25 cellular contexts compared by ENCODE assay signal in genomic region chr16:65846210-65846602, GRCh38.
"Had no signal": no experiment of that assay in that cellular context is flagged by ENCODE, and none has a peak within 500 bp of the region (broad histone marks: within the 10 kb centered on the region; RNA-seq: fewer than 3 reads in every experiment).

No MANE protein-coding gene starts in this region.

- H3K9me3 Mint-ChIP-seq: activated naive CD4-positive, alpha-beta T cell treated with anti-CD3 and anti-CD28 coated beads, Interleukin-2, amount 50 U/mL, for 24 hours; activated naive CD8-positive, alpha-beta T cell treated with anti-CD3 and anti-CD28 coated beads, Interleukin-2, amount 50 U/mL, for 24 hours; activated T-helper 2 cell treated with anti-CD3 and anti-CD28 coated beads, Interferon-gamma antibody, Interleukin-2, Interleukin-4, amounts not matched to agents 10 μg/mL and 5 μg/mL and 100 μg/mL, durations not matched to agents 14 hours and 24 hours and 36 hours; endodermal cell; T-helper 2 cell treated with Interferon-gamma antibody and Interleukin-4, amounts not matched to agents 5 μg/mL and 100 μg/mL, for 36 hours had no signal

- DNase-seq: activated CD4-positive, alpha-beta T cell treated with anti-CD3 and anti-CD28 coated beads for 36 hours; activated CD4-positive, CD25-positive, alpha-beta regulatory T cell; activated CD8-positive, alpha-beta memory T cell treated with anti-CD3 and anti-CD28 coated beads, Interleukin-2, amount 10 ng/mL, durations not matched to agents 7 days and 5 days; activated CD8-positive, alpha-beta T cell treated with anti-CD3 and anti-CD28 coated beads, Interleukin-2, amount 10 ng/mL, durations not matched to agents 7 days and 5 days; activated naive CD8-positive, alpha-beta T cell treated with anti-CD3 and anti-CD28 coated beads, Interleukin-2, amount 50 U/mL, for 24 hours; activated T-cell treated with anti-CD3 and anti-CD28 coated beads, Interleukin-2, amount 50 U/mL, for 48 hours; central memory CD4-positive, alpha-beta T cell; endodermal cell; gastrocnemius medialis; glutamatergic neuron; left lung; lower lobe of right lung; posterior cingulate gyrus; right cardiac atrium; stimulated activated CD4-positive, alpha-beta T cell treated with anti-CD3 and anti-CD28 coated beads, Interleukin-4, amount 100 ng/mL, for 24 hours had no signal

- H3K27me3 Mint-ChIP-seq: activated CD8-positive, alpha-beta memory T cell treated with anti-CD3 and anti-CD28 coated beads, Interleukin-2, amount 10 ng/mL, durations not matched to agents 7 days and 5 days; activated naive CD4-positive, alpha-beta T cell treated with anti-CD3 and anti-CD28 coated beads, Interleukin-2, amount 50 U/mL, for 24 hours; activated naive CD8-positive, alpha-beta T cell treated with anti-CD3 and anti-CD28 coated beads, Interleukin-2, amount 50 U/mL, for 24 hours had no signal

- H3K36me3 ChIP-seq: breast epithelium, gastrocnemius medialis, left lung, lower lobe of right lung, thoracic aorta had no signal

- H3K27me3 ChIP-seq: breast epithelium, gastrocnemius medialis, left lung had no signal

- H3K4me3 Mint-ChIP-seq: activated CD4-positive, alpha-beta T cell treated with anti-CD3 and anti-CD28 coated beads for 36 hours; activated CD8-positive, alpha-beta memory T cell treated with anti-CD3 and anti-CD28 coated beads, Interleukin-2, amount 10 ng/mL, durations not matched to agents 7 days and 5 days; activated CD8-positive, alpha-beta T cell treated with anti-CD3 and anti-CD28 coated beads, Interleukin-2, amount 10 ng/mL, durations not matched to agents 7 days and 5 days; activated naive CD4-positive, alpha-beta T cell treated with anti-CD3 and anti-CD28 coated beads, Interleukin-2, amount 50 U/mL, for 24 hours; activated naive CD8-positive, alpha-beta T cell treated with anti-CD3 and anti-CD28 coated beads, Interleukin-2, amount 50 U/mL, for 24 hours; endodermal cell; nephron; stimulated activated effector memory CD8-positive, alpha-beta T cell treated with anti-CD3 and anti-CD28 coated beads, Interleukin-12 subunit alpha, Interleukin-12 subunit beta, amount 100 ng/mL, for 72 hours; stimulated activated naive CD8-positive, alpha-beta T cell treated with anti-CD3 and anti-CD28 coated beads, Interleukin-15, Interleukin-2, amounts not matched to agents 100 ng/mL and 50 ng/mL, for 24 hours; T-helper 2 cell treated with Interferon-gamma antibody and Interleukin-4, amounts not matched to agents 5 μg/mL and 100 μg/mL, for 36 hours had no signal

- H3K27ac Mint-ChIP-seq: activated CD4-positive, alpha-beta T cell treated with anti-CD3 and anti-CD28 coated beads for 36 hours; activated CD8-positive, alpha-beta memory T cell treated with anti-CD3 and anti-CD28 coated beads, Interleukin-2, amount 10 ng/mL, durations not matched to agents 7 days and 5 days; activated CD8-positive, alpha-beta T cell treated with anti-CD3 and anti-CD28 coated beads, Interleukin-2, amount 10 ng/mL, durations not matched to agents 7 days and 5 days; activated naive CD4-positive, alpha-beta T cell treated with anti-CD3 and anti-CD28 coated beads, Interleukin-2, amount 50 U/mL, for 24 hours; activated naive CD8-positive, alpha-beta T cell treated with anti-CD3 and anti-CD28 coated beads, Interleukin-2, amount 50 U/mL, for 24 hours; activated T-helper 2 cell treated with anti-CD3 and anti-CD28 coated beads, Interferon-gamma antibody, Interleukin-2, Interleukin-4, amounts not matched to agents 10 μg/mL and 5 μg/mL and 100 μg/mL, durations not matched to agents 14 hours and 24 hours and 36 hours; endodermal cell; nephron; stimulated activated effector memory CD8-positive, alpha-beta T cell treated with anti-CD3 and anti-CD28 coated beads, Interleukin-12 subunit alpha, Interleukin-12 subunit beta, amount 100 ng/mL, for 72 hours; stimulated activated naive CD8-positive, alpha-beta T cell treated with anti-CD3 and anti-CD28 coated beads, Interleukin-15, Interleukin-2, amounts not matched to agents 100 ng/mL and 50 ng/mL, for 24 hours; T-helper 2 cell treated with Interferon-gamma antibody and Interleukin-4, amounts not matched to agents 5 μg/mL and 100 μg/mL, for 36 hours had no signal

- H3K27ac ChIP-seq: breast epithelium, gastrocnemius medialis, left lung, lower lobe of right lung, thoracic aorta had no signal

- FAIRE-seq: islet of Langerhans had no signal

- H3K9me3 ChIP-seq: breast epithelium, gastrocnemius medialis, left lung, lower lobe of right lung, thoracic aorta had no signal

- H3K36me3 Mint-ChIP-seq: activated CD8-positive, alpha-beta memory T cell treated with anti-CD3 and anti-CD28 coated beads, Interleukin-2, amount 10 ng/mL, durations not matched to agents 7 days and 5 days; activated naive CD4-positive, alpha-beta T cell treated with anti-CD3 and anti-CD28 coated beads, Interleukin-2, amount 50 U/mL, for 24 hours; stimulated activated effector memory CD8-positive, alpha-beta T cell treated with anti-CD3 and anti-CD28 coated beads, Interleukin-12 subunit alpha, Interleukin-12 subunit beta, amount 100 ng/mL, for 72 hours had no signal

- ATAC-seq: activated CD4-positive, alpha-beta T cell treated with anti-CD3 and anti-CD28 coated beads for 36 hours; activated CD8-positive, alpha-beta memory T cell treated with anti-CD3 and anti-CD28 coated beads, Interleukin-2, amount 10 ng/mL, durations not matched to agents 7 days and 5 days; activated CD8-positive, alpha-beta T cell treated with anti-CD3 and anti-CD28 coated beads, Interleukin-2, amount 10 ng/mL, durations not matched to agents 7 days and 5 days; activated naive CD8-positive, alpha-beta T cell treated with anti-CD3 and anti-CD28 coated beads, Interleukin-2, amount 50 U/mL, for 24 hours; esophagus mucosa; left lung; lower lobe of right lung; stimulated activated effector memory CD8-positive, alpha-beta T cell treated with anti-CD3 and anti-CD28 coated beads, Interleukin-12 subunit alpha, Interleukin-12 subunit beta, amount 100 ng/mL, for 72 hours had no signal

- H3K4me1 Mint-ChIP-seq: activated CD4-positive, alpha-beta T cell treated with anti-CD3 and anti-CD28 coated beads for 36 hours; activated CD8-positive, alpha-beta memory T cell treated with anti-CD3 and anti-CD28 coated beads, Interleukin-2, amount 10 ng/mL, durations not matched to agents 7 days and 5 days; activated naive CD4-positive, alpha-beta T cell treated with anti-CD3 and anti-CD28 coated beads, Interleukin-2, amount 50 U/mL, for 24 hours; activated naive CD8-positive, alpha-beta T cell treated with anti-CD3 and anti-CD28 coated beads, Interleukin-2, amount 50 U/mL, for 24 hours; endodermal cell; nephron; stimulated activated effector memory CD8-positive, alpha-beta T cell treated with anti-CD3 and anti-CD28 coated beads, Interleukin-12 subunit alpha, Interleukin-12 subunit beta, amount 100 ng/mL, for 72 hours had no signal

- H3K4me3 ChIP-seq: breast epithelium, gastrocnemius medialis, left lung, lower lobe of right lung, thoracic aorta had no signal

- H3K4me1 ChIP-seq: breast epithelium, gastrocnemius medialis, left lung, lower lobe of right lung had no signal
